In genomic region chr17:4721203-4722135, GRCh38 we compare ENCODE assay signal across 8 cellular contexts. TPM values are rescaled to one million over a fixed set of nuclear protein-coding genes. Genes with fewer than 3 reads are reported as not detected.
DNase-seq lines count a peak whose midpoint lies in the region; ATAC-seq, FAIRE-seq and TF ChIP-seq lines count a peak whose summit lies in the region.

No MANE protein-coding gene starts in this region.

- peak in 2 of 3 donors; percentile 27 to 34 for TF ChIP-seq POLR2A in body of pancreas (IDR thresholded peaks at IDR 0.05)

- 27 to 29% methylated on average over 13 to 20 of the region's 20 CpGs for WGBS in body of pancreas, 2 donors

- intact Hi-C loops in body of pancreas (cut with DNase I) = no loop called here

- peak; percentile 95 for ATAC-seq in body of pancreas
- no peak for ATAC-seq in GM18511 (IDR thresholded peaks at IDR 0.05; ENCODE audit: unreplicated experiment)
- ATAC-seq in HG03442 (IDR thresholded peaks at IDR 0.05; ENCODE audit: unreplicated experiment) = no peak
- ATAC-seq in HG03159 (IDR thresholded peaks at IDR 0.05; ENCODE audit: unreplicated experiment) = no peak

- H3K27ac ChIP-seq in body of pancreas (peak overlapping the region; percentile 79 to 89 (median 86)), mucosa of rectum (ENCODE audit: low read depth in 2 of 2, low read length in 2 of 2) (peak overlapping the region; percentile 68 to 82)

- no peak for FAIRE-seq in D721Med (lab: Jason Lieb, UNC)

- TF ChIP-seq CTCF in D721Med (IDR thresholded peaks at IDR 0.05; ENCODE audit: insufficient read depth, missing control alignments) (no peak), body of pancreas (IDR thresholded peaks at IDR 0.05) (no peak)

- peak; percentile 66 for DNase-seq in D721Med (ENCODE audit: insufficient read length, low spot score)
- DNase-seq in NCI-H1694 (lab: John Stamatoyannopoulos, UW) = peak; percentile 57
- peak; percentile 80 to 95 (median 88) for DNase-seq in body of pancreas
- no peak for DNase-seq in T1000 (lab: John Stamatoyannopoulos, UW)

- no peaks in the 10 kb centered on the region for H3K9me3 ChIP-seq in body of pancreas
- H3K9me3 ChIP-seq in mucosa of rectum (ENCODE audit: control insufficient read depth in 2 of 2, low read length in 2 of 2) = no peaks in the 10 kb centered on the region

- H3K4me3 ChIP-seq in body of pancreas (no peak overlapping the region), mucosa of rectum (ENCODE audit: low read length in 2 of 2) (peak overlapping the region in 1 of 2 donors; percentile 7)

- H3K4me1 ChIP-seq in body of pancreas (peaks cover 35% of the 10 kb centered on the region), mucosa of rectum (ENCODE audit: control insufficient read depth in 2 of 2, insufficient read depth in 2 of 2, low read length in 2 of 2) (peaks cover 13 to 15% of the 10 kb centered on the region in 2 donors)

- peak overlapping the region; percentile 41 to 64 for H3K9ac ChIP-seq in mucosa of rectum (ENCODE audit: low read depth in 1 of 2, low read length in 2 of 2)

- H3K36me3 ChIP-seq in body of pancreas (replicated peaks in 1 of 2; ENCODE audit: insufficient read depth in 1 of 2, low read depth in 2 of 2) (peaks cover 0 to 2% of the 10 kb centered on the region in 2 donors), mucosa of rectum (ENCODE audit: control insufficient read depth in 2 of 2, insufficient read depth in 2 of 2, low read length in 2 of 2) (peaks cover 5 to 23% of the 10 kb centered on the region in 2 donors)

- H3K27me3 ChIP-seq in body of pancreas (no peaks in the 10 kb centered on the region), mucosa of rectum (ENCODE audit: control insufficient read depth in 2 of 2, insufficient read depth in 2 of 2, low read length in 2 of 2) (no peaks in the 10 kb centered on the region)

RNA-seq across cellular contexts. Expression of gene MED11, which starts 9.8 kb away (rescaled TPM):
- total RNA-seq in body of pancreas = 10 to 100 TPM; 20.8 to 23.3 TPM

RNA-seq across cellular contexts. Expression of gene ARRB2, which starts 11.0 kb away (rescaled TPM):
- 10 to 100 TPM; 12.5 to 13.2 TPM for total RNA-seq in body of pancreas

RNA-seq across cellular contexts. Expression of gene PELP1, which starts 17.5 kb away (rescaled TPM):
- 10 to 100 TPM; 18.9 to 39.9 TPM for total RNA-seq in body of pancreas

RNA-seq across cellular contexts. Expression of gene ZMYND15, which starts 18.2 kb away (rescaled TPM):
- total RNA-seq in body of pancreas = 1 to 10 TPM in 1 of 2 donors, under 1 TPM in 1; 0.52 to 2.3 TPM

RNA-seq across cellular contexts. Expression of gene CXCL16, which starts 18.3 kb away (rescaled TPM):
- total RNA-seq in body of pancreas = 10 to 100 TPM in 1 of 2 donors, 1 to 10 TPM in 1; 3.6 to 27.5 TPM
